8 cellular contexts compared by ENCODE assay signal in the genomic region with DNA sequence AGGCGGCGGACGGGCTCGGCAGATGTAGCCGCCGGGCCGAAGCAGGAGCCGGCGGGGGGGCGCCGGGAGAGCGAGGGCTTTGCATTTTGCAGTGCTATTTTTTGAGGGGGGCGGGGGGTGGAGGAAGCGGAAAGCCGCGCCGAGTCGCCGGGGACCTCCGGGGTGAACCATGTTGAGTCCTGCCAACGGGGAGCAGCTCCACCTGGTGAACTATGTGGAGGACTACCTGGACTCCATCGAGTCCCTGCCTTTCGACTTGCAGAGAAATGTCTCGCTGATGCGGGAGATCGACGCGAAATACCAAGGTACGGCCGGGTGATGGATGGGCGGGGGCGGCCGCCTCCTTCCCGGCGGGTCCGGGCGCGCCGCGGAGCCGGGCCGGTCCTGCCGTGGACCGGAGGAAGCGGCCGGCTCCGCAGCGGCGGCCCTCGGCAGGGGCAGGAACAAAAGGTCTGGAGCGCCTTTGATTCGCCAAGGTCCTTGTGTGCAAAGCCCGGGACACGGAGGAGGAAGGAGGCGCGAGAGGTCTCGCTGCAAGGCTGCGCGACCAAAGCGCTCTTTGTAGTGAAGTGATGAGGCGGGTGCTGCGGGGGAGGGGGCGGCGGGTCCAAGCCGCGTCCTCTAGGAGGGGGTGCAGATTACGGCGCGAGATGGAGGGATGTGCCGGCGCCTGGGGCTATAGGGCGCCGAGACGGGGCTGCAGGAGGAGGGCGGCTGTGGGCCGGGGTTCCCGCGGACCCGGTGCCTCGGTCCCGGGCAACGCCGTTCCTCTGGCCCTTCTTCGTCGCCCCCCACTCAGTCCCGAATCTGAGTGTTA. TPM values are rescaled to one million over a fixed set of nuclear protein-coding genes. Genes with fewer than 3 reads are reported as not detected.
DNase-seq lines count a peak whose midpoint lies in the region; ATAC-seq and TF ChIP-seq lines count a peak whose summit lies in the region.

No MANE protein-coding gene starts in this region.

- H3K9ac ChIP-seq in ES-I3 (ENCODE audit: low read depth, low read length) = peak overlapping the region; percentile 82

- POLR2A ChIA-PET in activated CD8-positive, alpha-beta T cell treated with anti-CD3 and anti-CD28 coated beads, Interleukin-2, amount 10 ng/mL, durations not matched to agents 7 days and 5 days (lab: Charles Lee) = interaction anchor here (2.0 kb wide), 1 partner anchor 69 kb away, joined by 9 read pairs; no protein-coding TSS in a partner anchor

- H3K9me3 ChIP-seq in ES-I3 (ENCODE audit: control insufficient read depth, insufficient read depth, low read length) = no peaks in the 10 kb centered on the region

- no peak for ATAC-seq in activated CD8-positive, alpha-beta T cell treated with anti-CD3 and anti-CD28 coated beads, Interleukin-2, amount 10 ng/mL, durations not matched to agents 7 days and 5 days
- ATAC-seq in GM18519 (IDR thresholded peaks at IDR 0.05; ENCODE audit: low FRiP score, unreplicated experiment) (no peak), GM19328 (IDR thresholded peaks at IDR 0.05; ENCODE audit: unreplicated experiment) (no peak)

- H3K36me3 Mint-ChIP-seq in activated CD8-positive, alpha-beta T cell treated with anti-CD3 and anti-CD28 coated beads, Interleukin-2, amount 10 ng/mL, durations not matched to agents 7 days and 5 days (ENCODE audit: low read depth) = peaks cover 6% of the 10 kb centered on the region
- H3K36me3 Mint-ChIP-seq in mesothelial cell of epicardium = peaks cover 2% of the 10 kb centered on the region

- H3K9me3 Mint-ChIP-seq in activated CD8-positive, alpha-beta T cell treated with anti-CD3 and anti-CD28 coated beads, Interleukin-2, amount 10 ng/mL, durations not matched to agents 7 days and 5 days (ENCODE audit: insufficient read depth) = no peaks in the 10 kb centered on the region
- H3K9me3 Mint-ChIP-seq in mesothelial cell of epicardium = no peaks in the 10 kb centered on the region

- DNase-seq in NCI-H1105 (lab: John Stamatoyannopoulos, UW) (peak; percentile 47), mesothelial cell of epicardium (ENCODE audit: low spot score in 2 of 2, unreplicated experiment in 2 of 2) (peak in 1 of 2 experiments; percentile 67)
- DNase-seq in activated CD8-positive, alpha-beta T cell treated with anti-CD3 and anti-CD28 coated beads, Interleukin-2, amount 10 ng/mL, durations not matched to agents 7 days and 5 days = peak; percentile 81
- DNase-seq in effector CD8-positive, alpha-beta T cell (lab: John Stamatoyannopoulos, UW) = peak; percentile 58
- DNase-seq in stimulated activated CD8-positive, alpha-beta memory T cell treated with anti-CD3 and anti-CD28 coated beads, Interleukin-15, amount 100 ng/mL, for 4 hours (ENCODE audit: low read depth in 2 of 2) = peak; percentile 37 to 46

- H3K27ac Mint-ChIP-seq in activated CD8-positive, alpha-beta T cell treated with anti-CD3 and anti-CD28 coated beads, Interleukin-2, amount 10 ng/mL, durations not matched to agents 7 days and 5 days = peak overlapping the region; percentile 95
- peak overlapping the region; percentile 99 for H3K27ac Mint-ChIP-seq in mesothelial cell of epicardium

- CTCF ChIA-PET in activated CD8-positive, alpha-beta T cell treated with anti-CD3 and anti-CD28 coated beads, Interleukin-2, amount 10 ng/mL, durations not matched to agents 7 days and 5 days (lab: Charles Lee) = interaction anchor here (0.7 to 1.5 kb wide), 2 partner anchors 70 to 121 kb away, joined by 3 to 5 read pairs; no protein-coding TSS in a partner anchor

- H3K36me3 ChIP-seq in ES-I3 (ENCODE audit: insufficient read depth, low read length) = no peaks in the 10 kb centered on the region

- no peaks in the 10 kb centered on the region for H3K27me3 Mint-ChIP-seq in activated CD8-positive, alpha-beta T cell treated with anti-CD3 and anti-CD28 coated beads, Interleukin-2, amount 10 ng/mL, durations not matched to agents 7 days and 5 days (ENCODE audit: low read depth)
- no peaks in the 10 kb centered on the region for H3K27me3 Mint-ChIP-seq in mesothelial cell of epicardium (ENCODE audit: low read depth)

- TF ChIP-seq CTCF in mesothelial cell of epicardium (IDR thresholded peaks at IDR 0.05; ENCODE audit: unreplicated experiment) = no peak

- H3K4me1 Mint-ChIP-seq in activated CD8-positive, alpha-beta T cell treated with anti-CD3 and anti-CD28 coated beads, Interleukin-2, amount 10 ng/mL, durations not matched to agents 7 days and 5 days (ENCODE audit: low read depth) = peaks cover 25% of the 10 kb centered on the region
- H3K4me1 Mint-ChIP-seq in mesothelial cell of epicardium = peaks cover 27% of the 10 kb centered on the region

- H3K4me1 ChIP-seq in ES-I3 (ENCODE audit: insufficient read depth, low read length) = no peaks in the 10 kb centered on the region; the same call in 1 of the 2 replicates

- peak overlapping the region; percentile 91 for H3K4me3 Mint-ChIP-seq in activated CD8-positive, alpha-beta T cell treated with anti-CD3 and anti-CD28 coated beads, Interleukin-2, amount 10 ng/mL, durations not matched to agents 7 days and 5 days
- H3K4me3 Mint-ChIP-seq in mesothelial cell of epicardium = peak overlapping the region; percentile 97

RNA-seq across cellular contexts. Expression of gene ING1, which starts 0.7 kb away (rescaled TPM):
- 10 to 100 TPM; 19.8 to 21.4 TPM for total RNA-seq in activated CD8-positive, alpha-beta T cell treated with anti-CD3 and anti-CD28 coated beads, Interleukin-2, amount 10 ng/mL, durations not matched to agents 7 days and 5 days
- 19.1 to 21.0 TPM (median 19.2 TPM) in 3 replicates for total RNA-seq in mesothelial cell of epicardium

RNA-seq across cellular contexts. Expression of gene CARS2, which starts 8.3 kb away (rescaled TPM):
- total RNA-seq in activated CD8-positive, alpha-beta T cell treated with anti-CD3 and anti-CD28 coated beads, Interleukin-2, amount 10 ng/mL, durations not matched to agents 7 days and 5 days = 10 to 100 TPM; 73.1 to 79.9 TPM
- total RNA-seq in mesothelial cell of epicardium = 84.4 to 89.1 TPM (median 87.6 TPM) in 3 replicates
